ENCODE assay signal across 8 cellular contexts in the genomic region with DNA sequence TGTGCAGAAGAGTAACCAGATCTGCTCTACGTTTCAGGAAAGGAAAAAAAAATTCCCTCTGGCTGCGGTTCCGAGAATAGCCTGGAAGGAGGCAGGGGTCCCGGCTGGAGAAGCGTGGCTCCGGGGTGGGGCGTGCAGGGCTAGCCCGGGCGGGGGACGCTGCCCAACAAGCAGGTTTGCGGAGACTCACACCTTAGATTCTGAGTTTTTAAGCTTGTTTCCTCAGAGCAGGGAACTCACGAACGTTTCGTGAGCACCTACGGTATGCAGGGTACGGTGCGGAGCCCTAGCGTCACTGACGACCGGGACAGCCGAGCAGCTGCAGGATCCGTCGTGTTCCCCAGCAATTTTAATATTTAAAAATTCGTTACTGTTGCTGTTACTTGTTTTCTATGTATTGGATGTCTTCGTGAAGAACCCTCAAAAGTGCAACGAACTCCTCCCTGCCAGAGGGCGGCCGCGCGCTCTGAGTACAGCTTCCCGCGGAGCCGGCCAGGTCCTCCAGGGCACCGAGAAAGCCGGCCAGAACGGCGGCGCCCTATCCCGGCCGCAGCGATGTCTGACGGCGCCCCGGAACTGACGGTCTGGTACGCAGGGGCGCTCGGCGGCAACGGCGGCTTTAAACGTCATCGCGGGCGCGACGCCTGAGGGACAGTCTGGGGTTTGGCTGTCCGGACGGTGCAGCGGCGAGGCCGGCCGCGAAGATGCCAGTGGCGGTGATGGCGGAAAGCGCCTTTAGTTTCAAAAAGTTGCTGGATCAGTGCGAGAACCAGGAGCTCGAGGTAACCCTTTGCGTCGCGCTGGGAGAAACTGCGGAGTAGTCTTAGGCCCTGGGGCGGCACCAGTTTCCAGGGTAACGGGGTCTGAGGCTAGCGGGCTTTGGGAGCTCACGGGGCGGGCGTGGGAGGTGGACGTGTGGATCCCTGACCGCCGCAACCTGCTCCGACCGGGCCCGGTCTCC. TPM values are rescaled to one million over a fixed set of nuclear protein-coding genes. Genes with fewer than 3 reads are reported as not detected.
DNase-seq lines count a peak whose midpoint lies in the region; ATAC-seq lines count a peak whose summit lies in the region.

A gene (plus strand): TSS at position 629 of the 961 bp plus-strand sequence. CDS start 76 bp downstream, at position 705.

- H3K27me3 ChIP-seq in H7 (ENCODE audit: control insufficient read depth, insufficient read depth, low read length): no peaks in the 10 kb centered on the region

- no peaks in the 10 kb centered on the region for H3K9me3 Mint-ChIP-seq in natural killer cell treated with Interleukin-12 subunit alpha and Interleukin-12 subunit beta and Interleukin-15 and Interleukin-18, amount 100 ng/mL, for 72 hours

- H3K36me3 Mint-ChIP-seq in natural killer cell treated with Interleukin-12 subunit alpha and Interleukin-12 subunit beta and Interleukin-15 and Interleukin-18, amount 100 ng/mL, for 72 hours: no peaks in the 10 kb centered on the region

- H3K27ac Mint-ChIP-seq in natural killer cell treated with Interleukin-12 subunit alpha and Interleukin-12 subunit beta and Interleukin-15 and Interleukin-18, amount 100 ng/mL, for 72 hours: peak within 1 kb of the TSS; percentile 94 to 95

- peak within 1 kb of the TSS; percentile 85 for H3K4me3 ChIP-seq in H7 (ENCODE audit: insufficient read depth, low read depth, low read length)

- peaks cover 0 to 4% of the 10 kb centered on the region in 2 donors for H3K27me3 Mint-ChIP-seq in natural killer cell treated with Interleukin-12 subunit alpha and Interleukin-12 subunit beta and Interleukin-15 and Interleukin-18, amount 100 ng/mL, for 72 hours

- peak within 1 kb of the TSS; percentile 100 for H3K4me3 Mint-ChIP-seq in natural killer cell treated with Interleukin-12 subunit alpha and Interleukin-12 subunit beta and Interleukin-15 and Interleukin-18, amount 100 ng/mL, for 72 hours

- H3K36me3 ChIP-seq in H7 (replicated peaks; ENCODE audit: control insufficient read depth, insufficient read depth, low read length): no peaks in the 10 kb centered on the region; the same call in none of the 2 replicates

- H3K4me1 Mint-ChIP-seq in natural killer cell treated with Interleukin-12 subunit alpha and Interleukin-12 subunit beta and Interleukin-15 and Interleukin-18, amount 100 ng/mL, for 72 hours (ENCODE audit: low read depth in 2 of 2): peaks cover 10% of the 10 kb centered on the region in 2 donors

- peak; percentile 95 for DNase-seq in ELR (ENCODE audit: low read depth)
- peak; percentile 93 for DNase-seq in H7
- DNase-seq in M059J (ENCODE audit: low read depth): peak; percentile 86
- DNase-seq in SHP77 (lab: John Stamatoyannopoulos, UW): peak; percentile 79 to 90
- peak; percentile 85 for DNase-seq in activated effector memory CD4-positive, alpha-beta T cell treated with Interleukin-2 at 50 U/mL for 16 hours
- peak; percentile 91 for DNase-seq in fibroblast of peridontal ligament (ENCODE audit: extremely low read depth)
- DNase-seq in natural killer cell treated with Interleukin-12 subunit alpha and Interleukin-12 subunit beta and Interleukin-15 and Interleukin-18, amount 100 ng/mL, for 72 hours (ENCODE audit: low spot score): peak; percentile 93
- peak; percentile 94 for DNase-seq in stimulated activated naive CD8-positive, alpha-beta T cell treated with anti-CD3 and anti-CD28 coated beads, Interleukin-15, Interleukin-2, amounts not matched to agents 100 U/mL and 50 U/mL, for 24 hours

- peak; percentile 100 for ATAC-seq in natural killer cell treated with Interleukin-12 subunit alpha and Interleukin-12 subunit beta and Interleukin-15 and Interleukin-18, amount 100 ng/mL, for 72 hours
- ATAC-seq in stimulated activated naive CD8-positive, alpha-beta T cell treated with anti-CD3 and anti-CD28 coated beads, Interleukin-15, Interleukin-2, amounts not matched to agents 100 U/mL and 50 U/mL, for 24 hours: peak; percentile 100

RNA-seq across cellular contexts. Expression of the gene that starts here (rescaled TPM):
- total RNA-seq in H7 (2014; rRNA removed; shearing (Covaris generic)): 101 and 113 TPM in 2 replicates
- total RNA-seq in M059J (2014; rRNA removed; shearing (Covaris generic)): 137 and 159 TPM in 2 replicates
- 10 to 100 TPM; 44.1 to 50.6 TPM for total RNA-seq in natural killer cell treated with Interleukin-12 subunit alpha and Interleukin-12 subunit beta and Interleukin-15 and Interleukin-18, amount 100 ng/mL, for 72 hours

Comparison
In these comparisons a context has a peak if more than half of its experiments do, and no peak if none do; other contexts are left out.
1. Peak in every context shown above with its lines: DNase-seq, ATAC-seq and H3K4me3 ChIP-seq.